In genomic region chr7:904847-905246, GRCh38 we compare ENCODE assay signal across 13 cellular contexts. TPM values are rescaled to one million over a fixed set of nuclear protein-coding genes. Genes with fewer than 3 reads are reported as not detected.
DNase-seq lines count a peak whose midpoint lies in the region; TF ChIP-seq lines count a peak whose summit lies in the region.
"Had no signal": no experiment of that assay in that cellular context is flagged by ENCODE, and none has a peak within 500 bp of the region (broad histone marks: within the 10 kb centered on the region; RNA-seq: fewer than 3 reads in every experiment).

No MANE protein-coding gene starts in this region.

- POLR2A ChIA-PET in RWPE1 (lab: Yijun Ruan, JAX; ENCODE audit: low non-redundant PET): no interaction called here

- peak overlapping the region; percentile 1 for H3K4me3 ChIP-seq in fibroblast of mammary gland (ENCODE audit: control insufficient read depth, low read depth, low read length)
- H3K4me3 ChIP-seq: pancreas, stomach had no signal

- DNase-seq in GM03348 (ENCODE audit: low spot score) (peak; percentile 82), RWPE1 (ENCODE audit: low spot score) (peak; percentile 34), fibroblast of mammary gland (ENCODE audit: low read depth) (peak; percentile 58), NCI-H748 (lab: John Stamatoyannopoulos, UW; ENCODE audit: unreplicated experiment) (no peak), Kasumi-1 (lab: John Stamatoyannopoulos, UW) (no peak), cerebellum (ENCODE audit: low spot score) (no peak)
- DNase-seq: activated gamma-delta T cell; NCI-H1694 treated with DMSO at 0.1 percent for 48 hours; NCI-H526 treated with DMSO at 0.1 percent for 48 hours; stimulated activated CD4-positive, alpha-beta T cell treated with anti-CD3 and anti-CD28 coated beads, Interleukin-12 subunit alpha, Interleukin-12 subunit beta, amount 100 ng/mL, for 4 hours; stomach had no signal

- H3K27ac ChIP-seq in RWPE1 (peak overlapping the region; percentile 23), temporal lobe (ENCODE audit: low read depth, low read length) (peak overlapping the region; percentile 36)
- H3K27ac ChIP-seq: pancreas had no signal

- CTCF ChIA-PET in RWPE1 (lab: Yijun Ruan, JAX): no interaction called here

- no peak for TF ChIP-seq CTCF in RWPE1 (conservative IDR thresholded peaks at IDR 0.05; ENCODE audit: low read depth)
- TF ChIP-seq CTCF in fibroblast of mammary gland (conservative IDR thresholded peaks at IDR 0.05; ENCODE audit: control insufficient read depth, insufficient read depth, low read depth, low read length): no peak

RNA-seq across cellular contexts. Expression of gene GET4, which starts 28.5 kb away (rescaled TPM):
- total RNA-seq in temporal lobe (17.7 TPM), cerebellum (15.7 TPM)

RNA-seq across cellular contexts. Expression of gene ADAP1, which starts 49.6 kb away (rescaled TPM):
- total RNA-seq in temporal lobe (32.0 TPM), cerebellum (16.2 TPM)

Comparison
In these comparisons a context has a peak if more than half of its experiments do, and no peak if none do; other contexts are left out.
1. DNase-seq: peak in GM03348 (single experiment), RWPE1 (single experiment) and fibroblast of mammary gland (single experiment); none in NCI-H748 (single experiment), Kasumi-1 (0 of 2) and cerebellum (single experiment).